9 cellular contexts compared by ENCODE assay signal in the genomic region with DNA sequence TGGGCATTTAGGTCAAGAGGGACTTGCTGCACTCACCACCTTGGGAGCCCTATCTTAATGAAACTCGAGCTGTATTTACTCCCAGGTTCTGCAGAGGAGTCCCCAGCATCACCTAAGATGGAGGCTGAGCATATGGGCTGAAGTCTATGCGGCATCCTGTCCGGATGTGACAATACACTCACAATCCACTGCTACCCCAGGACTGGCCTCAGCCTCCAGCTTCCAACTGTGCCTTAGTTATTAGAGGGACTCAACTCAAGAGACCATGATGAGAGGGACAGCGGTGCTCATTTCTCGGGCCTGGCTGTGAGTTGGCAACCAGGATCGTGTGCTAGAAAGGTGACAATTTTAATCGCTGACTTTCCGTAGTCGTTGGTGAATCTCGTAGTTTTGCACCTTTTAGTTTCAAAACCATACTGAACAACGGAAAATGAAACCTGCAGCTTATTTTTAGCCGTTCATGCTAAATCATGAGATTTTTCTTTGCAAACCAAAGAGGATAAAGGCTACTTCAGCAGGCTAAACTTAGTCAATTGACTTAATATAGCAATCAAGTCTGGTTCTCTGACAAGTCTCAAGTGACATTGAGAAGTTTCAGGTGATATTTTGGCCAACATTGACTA. TPM values are rescaled to one million over a fixed set of nuclear protein-coding genes. Genes with fewer than 3 reads are reported as not detected.
DNase-seq lines count a peak whose midpoint lies in the region; ATAC-seq and TF ChIP-seq lines count a peak whose summit lies in the region.
"Had no signal": no experiment of that assay in that cellular context is flagged by ENCODE, and none has a peak within 500 bp of the region (broad histone marks: within the 10 kb centered on the region; RNA-seq: fewer than 3 reads in every experiment).

No MANE protein-coding gene starts in this region.

- H3K9me3 Mint-ChIP-seq in central memory CD8-positive, alpha-beta T cell = peaks cover 6% of the 10 kb centered on the region
- H3K9me3 Mint-ChIP-seq in chondrocyte (ENCODE audit: low read depth) = no peaks in the 10 kb centered on the region

- peak overlapping the region; percentile 90 for H3K27ac Mint-ChIP-seq in central memory CD8-positive, alpha-beta T cell (ENCODE audit: low read depth)
- no peak overlapping the region for H3K27ac Mint-ChIP-seq in chondrocyte (ENCODE audit: unreplicated experiment)

- no peaks in the 10 kb centered on the region for H3K27me3 Mint-ChIP-seq in central memory CD8-positive, alpha-beta T cell
- H3K27me3 Mint-ChIP-seq in chondrocyte (ENCODE audit: low read depth) = no peaks in the 10 kb centered on the region

- no peaks in the 10 kb centered on the region for H3K36me3 Mint-ChIP-seq in central memory CD8-positive, alpha-beta T cell (ENCODE audit: insufficient read depth)
- H3K36me3 Mint-ChIP-seq in chondrocyte (ENCODE audit: low read depth) = peaks cover 26% of the 10 kb centered on the region

- no peak for TF ChIP-seq CTCF in chondrocyte (IDR thresholded peaks at IDR 0.05)

- ATAC-seq in GM18511 (IDR thresholded peaks at IDR 0.05; ENCODE audit: unreplicated experiment) = peak; percentile 66
- peak; percentile 50 for ATAC-seq in GM21390 (IDR thresholded peaks at IDR 0.05; ENCODE audit: unreplicated experiment)
- peak; percentile 47 for ATAC-seq in HG03439 (IDR thresholded peaks at IDR 0.05; ENCODE audit: unreplicated experiment)
- peak; percentile 89 for ATAC-seq in central memory CD8-positive, alpha-beta T cell (replicated peaks; ENCODE audit: extremely low read depth, poor library complexity, severe bottlenecking)

- H3K4me1 Mint-ChIP-seq in central memory CD8-positive, alpha-beta T cell = peaks cover 37% of the 10 kb centered on the region
- peaks cover 11% of the 10 kb centered on the region for H3K4me1 Mint-ChIP-seq in chondrocyte (ENCODE audit: low read depth)

- H3K4me3 Mint-ChIP-seq in central memory CD8-positive, alpha-beta T cell = peak overlapping the region; percentile 46
- no peak overlapping the region for H3K4me3 Mint-ChIP-seq in chondrocyte (ENCODE audit: unreplicated experiment)

- DNase-seq in central memory CD8-positive, alpha-beta T cell (ENCODE audit: low spot score in 2 of 2) = peak in 1 of 2 donors; percentile 25
- DNase-seq in chondrocyte (ENCODE audit: low spot score) = no peak
- DNase-seq in kidney glomerular epithelial cell (lab: John Stamatoyannopoulos, UW) = no peak
- DNase-seq in SIG-M5 (lab: John Stamatoyannopoulos, UW) = no peak
- no peak for DNase-seq in NCI-H2081 treated with DMSO at 0.1 percent for 48 hours (lab: John Stamatoyannopoulos, UW)
- DNase-seq: NCI-H774 had no signal

RNA-seq across cellular contexts. Expression of a gene that starts 11.1 kb away (rescaled TPM):
- 50.4 to 71.1 TPM (median 64.6 TPM) in 3 replicates for total RNA-seq in chondrocyte
